In the genomic region with DNA sequence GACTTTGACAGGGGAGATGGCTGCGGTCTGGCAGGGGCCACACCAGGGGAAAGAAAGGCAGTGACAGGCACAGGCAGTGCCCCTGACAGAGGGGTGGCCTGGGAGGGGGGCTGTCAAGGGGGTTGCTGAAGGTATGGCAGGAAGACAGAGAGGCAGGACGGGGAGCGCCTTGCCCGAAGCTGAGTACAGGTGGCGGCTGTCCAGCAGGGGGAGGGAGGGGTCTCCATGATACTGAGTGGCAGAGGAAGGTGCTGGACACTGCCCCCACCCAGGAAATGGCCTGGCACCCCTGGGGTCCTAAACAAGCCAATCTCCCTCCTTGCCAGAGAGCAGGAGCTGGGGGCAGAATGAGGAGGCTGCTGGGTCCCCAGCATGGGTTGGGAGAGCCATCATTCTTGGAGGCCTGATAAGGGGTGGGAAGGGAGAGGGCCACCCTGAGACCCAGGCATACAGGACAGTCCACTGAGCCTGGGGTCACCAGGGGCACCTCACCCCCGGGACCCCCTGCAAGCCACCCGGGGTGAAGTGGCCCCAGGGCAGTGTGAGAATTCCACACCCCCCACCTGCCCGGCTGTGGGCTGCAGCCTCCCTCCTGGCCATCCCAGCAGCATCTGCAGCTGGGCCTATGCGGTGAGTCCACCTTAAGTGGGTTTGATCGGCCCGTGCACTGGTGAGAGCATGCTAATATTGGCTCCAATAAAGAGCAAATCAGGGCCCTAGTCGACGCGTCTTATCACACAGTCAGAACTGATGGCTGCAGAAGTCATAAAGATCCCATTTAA, we compare ENCODE assay signal across 19 cellular contexts.
DNase-seq lines count a peak whose midpoint lies in the region; ATAC-seq and TF ChIP-seq lines count a peak whose summit lies in the region.
"Had no signal": no experiment of that assay in that cellular context is flagged by ENCODE, and none has a peak within 500 bp of the region (broad histone marks: within the 10 kb centered on the region; RNA-seq: fewer than 3 reads in every experiment).

No MANE protein-coding gene starts in this region.

- H3K9me3 Mint-ChIP-seq in glutamatergic neuron (ENCODE audit: unreplicated experiment) (no peaks in the 10 kb centered on the region), neural progenitor cell (no peaks in the 10 kb centered on the region), immature natural killer cell (no peaks in the 10 kb centered on the region)

- DNase-seq in Right ventricle myocardium superior: peak; percentile 27
- no peak for DNase-seq in cardiac septum (ENCODE audit: low spot score)
- DNase-seq in glutamatergic neuron: peak; percentile 15
- no peak for DNase-seq in neural progenitor cell (ENCODE audit: low spot score)
- no peak for DNase-seq in immature natural killer cell
- DNase-seq in nucleus accumbens (lab: John Stamatoyannopoulos, UW): no peak
- DNase-seq in kidney tubule cell (ENCODE audit: low spot score): no peak
- no peak for DNase-seq in activated CD4-positive, alpha-beta T cell treated with anti-CD3 and anti-CD28 coated beads for 48 hours
- DNase-seq: 8988T, BE2C, DND-41, NCI-H1436 treated with DMSO at 0.1 percent for 48 hours, NCI-H2029 treated with DMSO at 0.1 percent for 48 hours, NCI-H2171 treated with DMSO at 0.1 percent for 48 hours, NCI-H446 treated with DMSO at 0.1 percent for 48 hours, NCI-H774, PC-3 had no signal

- ATAC-seq in Right ventricle myocardium superior (ENCODE audit: poor library complexity): no peak
- ATAC-seq: PC-3 had no signal

- peaks cover 10% of the 10 kb centered on the region for H4K20me1 ChIP-seq in neural progenitor cell (ENCODE audit: low read depth)

- no peaks in the 10 kb centered on the region for H3K36me3 Mint-ChIP-seq in glutamatergic neuron (ENCODE audit: unreplicated experiment)
- no peaks in the 10 kb centered on the region for H3K36me3 Mint-ChIP-seq in neural progenitor cell
- H3K36me3 Mint-ChIP-seq in immature natural killer cell: no peaks in the 10 kb centered on the region

- no peaks in the 10 kb centered on the region for H3K36me3 ChIP-seq in neural progenitor cell
- H3K36me3 ChIP-seq: BE2C had no signal

- H2AFZ ChIP-seq in neural progenitor cell (replicated peaks): no peak overlapping the region

- intact Hi-C loops in Right ventricle myocardium superior (cut with DNase I) (no loop called here), cardiac septum (cut with DNase I) (no loop called here)

- H3K27me3 Mint-ChIP-seq in glutamatergic neuron (ENCODE audit: unreplicated experiment) (peaks cover 7% of the 10 kb centered on the region), neural progenitor cell (ENCODE audit: insufficient read depth, low read depth) (peaks cover 16% of the 10 kb centered on the region), immature natural killer cell (ENCODE audit: low read depth in 3 of 3) (peaks cover 0 to 8% (median 4%) of the 10 kb centered on the region in 3 donors)

- H3K9me3 ChIP-seq in neural progenitor cell (ENCODE audit: low read depth): no peaks in the 10 kb centered on the region
- H3K9me3 ChIP-seq: BE2C had no signal

- H3K4me3 Mint-ChIP-seq in glutamatergic neuron (ENCODE audit: unreplicated experiment) (no peak overlapping the region), neural progenitor cell (peak overlapping the region; percentile 69), immature natural killer cell (peak overlapping the region in 1 of 5 donors; percentile 60)

- H3K9ac ChIP-seq in neural progenitor cell: no peak overlapping the region
- H3K9ac ChIP-seq: KMS-11 had no signal

- H3F3A ChIP-seq in neural progenitor cell (ENCODE audit: low read depth): peaks cover 27% of the 10 kb centered on the region

- H3K27ac ChIP-seq in neural progenitor cell: no peak overlapping the region
- H3K27ac ChIP-seq: KMS-11, RWPE1 had no signal

- peaks cover 28% of the 10 kb centered on the region for H3K27me3 ChIP-seq in neural progenitor cell

- H3K4me3 ChIP-seq in neural progenitor cell: no peak overlapping the region

- no peak overlapping the region for H3K4me2 ChIP-seq in neural progenitor cell
- H3K4me2 ChIP-seq: KMS-11 had no signal

- H3K4me1 Mint-ChIP-seq in glutamatergic neuron (ENCODE audit: low read depth, unreplicated experiment) (peaks cover 6% of the 10 kb centered on the region), neural progenitor cell (peaks cover 42% of the 10 kb centered on the region), immature natural killer cell (no peaks in the 10 kb centered on the region)

- TF ChIP-seq CTCF in glutamatergic neuron (IDR thresholded peaks at IDR 0.05; ENCODE audit: partially characterized antibody, unreplicated experiment) (no peak), neural progenitor cell (IDR thresholded peaks at IDR 0.05) (no peak)

- peaks cover 29% of the 10 kb centered on the region for H3K4me1 ChIP-seq in neural progenitor cell

- H3K27ac Mint-ChIP-seq in glutamatergic neuron (ENCODE audit: unreplicated experiment): no peak overlapping the region
- H3K27ac Mint-ChIP-seq in neural progenitor cell: peak overlapping the region; percentile 69
- H3K27ac Mint-ChIP-seq in immature natural killer cell: no peak overlapping the region

- no peaks in the 10 kb centered on the region for H3K79me2 ChIP-seq in neural progenitor cell (ENCODE audit: low read depth)

Comparison
In these comparisons a context has a peak if more than half of its experiments do, and no peak if none do; other contexts are left out.
1. DNase-seq: peak in Right ventricle myocardium superior (single experiment) and glutamatergic neuron (single experiment); none in cardiac septum (single experiment), neural progenitor cell (single experiment), immature natural killer cell (0 of 3), nucleus accumbens (0 of 56), kidney tubule cell (single experiment) and activated CD4-positive, alpha-beta T cell treated with anti-CD3 and anti-CD28 coated beads for 48 hours (single experiment).